ENCODE assay signal across 35 cellular contexts in the genomic region with DNA sequence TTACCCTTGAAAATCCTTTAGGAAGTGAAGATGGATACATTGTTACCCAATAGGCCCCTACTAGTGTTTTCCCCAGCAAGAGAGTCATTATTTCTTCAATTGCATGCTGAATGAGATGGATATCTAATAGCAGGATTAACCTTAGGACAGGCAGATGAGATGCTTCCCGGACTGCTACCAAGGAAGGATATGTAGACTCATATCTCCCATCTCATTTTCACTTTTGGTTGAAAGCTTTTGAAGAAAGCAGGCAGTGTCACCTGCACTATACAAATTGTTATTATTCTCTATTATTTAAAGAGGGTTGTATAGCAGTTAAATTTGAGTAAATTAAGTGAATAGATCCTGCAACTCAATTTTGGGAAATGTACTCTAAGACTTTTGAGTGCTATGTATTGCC.
"Had no signal": no experiment of that assay in that cellular context is flagged by ENCODE, and none has a peak within 500 bp of the region (broad histone marks: within the 10 kb centered on the region; RNA-seq: fewer than 3 reads in every experiment).

No MANE protein-coding gene starts in this region.

- DNase-seq: Karpas-422, Kasumi-1, MG63, MM.1S, MV-4-11, NCI-H1048, NCI-H1092, NCI-H1092 treated with DMSO at 0.1 percent for 48 hours, NCI-H1105, NCI-H1105 treated with DMSO at 0.1 percent for 48 hours, NCI-H1417, NCI-H1417 treated with DMSO at 0.1 percent for 48 hours, NCI-H1436, NCI-H1436 treated with DMSO at 0.1 percent for 48 hours, NCI-H146, NCI-H1694, NCI-H1694 treated with DMSO at 0.1 percent for 48 hours, NCI-H187, NCI-H187 treated with DMSO at 0.1 percent for 48 hours, NCI-H1930, NCI-H2029, NCI-H2029 treated with DMSO at 0.1 percent for 48 hours, NCI-H2081, NCI-H2081 treated with DMSO at 0.1 percent for 48 hours, NCI-H2107, NCI-H2171, NCI-H2171 treated with DMSO at 0.1 percent for 48 hours, NCI-H2227 treated with DMSO at 0.1 percent for 48 hours, NCI-H226, NCI-H345, NCI-H446, NCI-H446 treated with DMSO at 0.1 percent for 48 hours, NCI-H510A, NCI-H510A treated with DMSO at 0.1 percent for 48 hours, NCI-H524 had no signal

- H3K27me3 ChIP-seq: MG63 had no signal

- H3K4me3 ChIP-seq: MG63 had no signal

- H3K36me3 ChIP-seq: MG63 had no signal
